9 cellular contexts compared by ENCODE assay signal in genomic region chr20:47336013-47336754, GRCh38. TPM values are rescaled to one million over a fixed set of nuclear protein-coding genes. Genes with fewer than 3 reads are reported as not detected.
DNase-seq lines count a peak whose midpoint lies in the region; ATAC-seq and TF ChIP-seq lines count a peak whose summit lies in the region.
"Had no signal": no experiment of that assay in that cellular context is flagged by ENCODE, and none has a peak within 500 bp of the region (broad histone marks: within the 10 kb centered on the region; RNA-seq: fewer than 3 reads in every experiment).

No MANE protein-coding gene starts in this region.

- peak overlapping the region; percentile 39; the same call in 1 of the 2 replicates for H3K9ac ChIP-seq in OCI-LY1 (ENCODE audit: low read length)

- TF ChIP-seq POLR2A in upper lobe of left lung (IDR thresholded peaks at IDR 0.05), result no peak

- H3K27ac ChIP-seq in OCI-LY1 (ENCODE audit: low read depth, low read length, poor library complexity, severe bottlenecking), result peak overlapping the region; percentile 75
- H3K27ac ChIP-seq in muscle layer of duodenum (ENCODE audit: low read length), result peak overlapping the region; percentile 94
- peak overlapping the region; percentile 83 to 89 (median 86) for H3K27ac ChIP-seq in upper lobe of left lung
- H3K27ac ChIP-seq: neutrophil had no signal

- H3F3A ChIP-seq in OCI-LY1 (ENCODE audit: insufficient read depth, low read length), result no peaks in the 10 kb centered on the region

- no peaks in the 10 kb centered on the region for H3K27me3 ChIP-seq in OCI-LY1 (ENCODE audit: insufficient read depth, low read length)
- no peaks in the 10 kb centered on the region for H3K27me3 ChIP-seq in muscle layer of duodenum (ENCODE audit: low read depth, low read length)
- H3K27me3 ChIP-seq in upper lobe of left lung, result no peaks in the 10 kb centered on the region
- H3K27me3 ChIP-seq: neutrophil had no signal

- H3K79me2 ChIP-seq in OCI-LY1 (ENCODE audit: insufficient read depth, low read length), result peaks cover 93% of the 10 kb centered on the region

- TF ChIP-seq EP300 in upper lobe of left lung (IDR thresholded peaks at IDR 0.05), result no peak

- peak overlapping the region; percentile 69 for H3K4me2 ChIP-seq in OCI-LY1 (ENCODE audit: low read length)

- WGBS in upper lobe of left lung, 2 donors, result 77 to 90% methylated on average over 19 of the region's 19 CpGs

- no peaks in the 10 kb centered on the region for H4K20me1 ChIP-seq in OCI-LY1 (ENCODE audit: insufficient read depth, low read length)

- peaks cover 76% of the 10 kb centered on the region for H3K36me3 ChIP-seq in OCI-LY1 (ENCODE audit: insufficient read depth, low read length)
- peaks cover 0 to 5% of the 10 kb centered on the region in 2 donors for H3K36me3 ChIP-seq in muscle layer of duodenum (ENCODE audit: control insufficient read depth in 1 of 2, insufficient read depth in 2 of 2, low read length in 2 of 2)
- H3K36me3 ChIP-seq in upper lobe of left lung, result peaks cover 0 to 3% (median 0%) of the 10 kb centered on the region in 4 donors

- peak overlapping the region; percentile 35 for H3K4me3 ChIP-seq in OCI-LY1 (ENCODE audit: low read depth, low read length, poor library complexity, severe bottlenecking)
- peak overlapping the region; percentile 24 to 36 for H3K4me3 ChIP-seq in muscle layer of duodenum (ENCODE audit: low read depth in 1 of 2, low read length in 2 of 2)
- H3K4me3 ChIP-seq in upper lobe of left lung, result no peak overlapping the region

- peaks cover 60% of the 10 kb centered on the region for H3K4me1 ChIP-seq in OCI-LY1 (ENCODE audit: insufficient read depth, low read length, severe bottlenecking)
- peaks cover 3 to 12% of the 10 kb centered on the region in 2 donors for H3K4me1 ChIP-seq in muscle layer of duodenum (ENCODE audit: control insufficient read depth in 1 of 2, insufficient read depth in 2 of 2, low read length in 2 of 2)
- H3K4me1 ChIP-seq in upper lobe of left lung, result peaks cover 28 to 57% (median 40%) of the 10 kb centered on the region in 4 donors

- ATAC-seq in esophagus mucosa, result peak; percentile 59
- peak in 1 of 2 donors; percentile 72 for ATAC-seq in upper lobe of left lung (ENCODE audit: low FRiP score in 2 of 2)

- TF ChIP-seq CTCF in OCI-LY1 (IDR thresholded peaks at IDR 0.05; ENCODE audit: low read length), result no peak
- no peak for TF ChIP-seq CTCF in upper lobe of left lung (IDR thresholded peaks at IDR 0.05)

- H2AFZ ChIP-seq in OCI-LY1 (ENCODE audit: low read length), result no peak overlapping the region

- H3K9me2 ChIP-seq in OCI-LY1 (ENCODE audit: low read depth, low read length), result no peaks in the 10 kb centered on the region

- DNase-seq in upper lobe of left lung (no peak), 8988T (no peak), kidney glomerular epithelial cell (lab: John Stamatoyannopoulos, UW) (no peak)
- no peak for DNase-seq in activated CD4-positive, alpha-beta T cell treated with anti-CD3 and anti-CD28 coated beads for 4 hours
- DNase-seq: NCI-H2171 had no signal

- H3K9me3 ChIP-seq in OCI-LY1 (ENCODE audit: low read length), result no peaks in the 10 kb centered on the region
- H3K9me3 ChIP-seq in muscle layer of duodenum (ENCODE audit: control insufficient read depth in 1 of 2, low read length in 2 of 2), result no peaks in the 10 kb centered on the region
- H3K9me3 ChIP-seq in upper lobe of left lung, result no peaks in the 10 kb centered on the region
- H3K9me3 ChIP-seq: neutrophil had no signal

RNA-seq across cellular contexts. Expression of gene ZMYND8, which starts 20.3 kb away (rescaled TPM):
- 27.4 TPM for total RNA-seq in esophagus mucosa
- 100 to 1,000 TPM in 1 of 6 donors, 10 to 100 TPM in 5; 24.6 to 120 (median 51.8) TPM for total RNA-seq in upper lobe of left lung

Comparison
In these comparisons a context has a peak if more than half of its experiments do, and no peak if none do; other contexts are left out.
1. H3K4me3 ChIP-seq: peak in OCI-LY1 (single experiment) and muscle layer of duodenum (2 of 2); none in upper lobe of left lung (0 of 4).
2. Peak in every context shown above with its lines, with median percentiles within 50 percentile points of each other: H3K27ac ChIP-seq.